22 cellular contexts compared by ENCODE assay signal in the genomic region with DNA sequence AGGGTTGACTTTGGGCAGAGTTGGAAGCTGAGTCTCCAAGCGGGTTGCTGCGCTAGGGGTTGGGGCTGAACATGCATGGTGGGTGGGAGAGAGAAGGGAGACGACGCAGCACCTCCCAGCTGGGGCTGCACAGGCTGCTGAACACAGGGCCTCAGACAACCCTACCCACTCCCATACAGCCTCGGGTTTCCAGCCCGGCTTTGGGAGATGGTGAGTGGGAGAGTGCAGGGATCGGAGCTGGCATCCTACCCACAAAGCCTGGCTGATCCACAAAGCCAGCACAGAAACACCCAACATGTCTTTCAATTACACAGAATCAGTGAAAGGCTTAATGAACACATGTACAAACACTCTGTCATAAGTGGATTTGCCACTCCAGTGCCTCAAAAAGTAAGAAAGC.
A peak's percentile ranks its signal among the peaks of the same experiment; 100 is the strongest.
DNase-seq lines count a peak whose midpoint lies in the region; ATAC-seq, FAIRE-seq and TF ChIP-seq lines count a peak whose summit lies in the region.
"Had no signal": no experiment of that assay in that cellular context is flagged by ENCODE, and none has a peak within 500 bp of the region (broad histone marks: within the 10 kb centered on the region; RNA-seq: fewer than 3 reads in every experiment).

No MANE protein-coding gene starts in this region.

- no peak for TF ChIP-seq POLR2A in H1 (IDR thresholded peaks at IDR 0.05; ENCODE audit: control extremely low read depth in 1 of 2, low read depth in 2 of 2, low read length in 2 of 2)
- TF ChIP-seq POLR2A in HepG2 (IDR thresholded peaks at IDR 0.05; ENCODE audit: insufficient read depth in 1 of 2, low read depth in 2 of 2, low read length in 2 of 2): no peak

- H3K56ac ChIP-seq in H1 (replicated peaks; ENCODE audit: insufficient read length, low read depth, low read length): no peak overlapping the region

- no peak for TF ChIP-seq EP300 in H1 (IDR thresholded peaks at IDR 0.05; ENCODE audit: borderline replicate concordance in 1 of 2, low read depth in 2 of 2, low read length in 2 of 2)
- no peak for TF ChIP-seq EP300 in HepG2 (IDR thresholded peaks at IDR 0.05; ENCODE audit: low read depth in 2 of 2, low read length in 2 of 2)
- no peak for TF ChIP-seq EP300 in HepG2 (CRISPR knock-in tag; IDR thresholded peaks at IDR 0.05; ENCODE audit: borderline replicate concordance)

- peaks cover 2% of the 10 kb centered on the region; the same call in 1 of the 2 replicates for H3K23me2 ChIP-seq in H1 (ENCODE audit: low read depth, low read length)

- H4K91ac ChIP-seq in H1 (replicated peaks; ENCODE audit: insufficient read length, low read length): no peak overlapping the region

- POLR2A ChIA-PET in H1 (lab: Charles Lee; ENCODE audit: partially characterized antibody) (no interaction called here), HepG2 (lab: Yijun Ruan, JAX) (no interaction called here)

- H3K4me3 ChIP-seq in H1 (ENCODE audit: extremely low read depth in 1 of 4, insufficient read depth in 2 of 4, low read depth in 3 of 4, low read length in 4 of 4) (no peak overlapping the region), upper lobe of right lung (no peak overlapping the region), HepG2 (replicated peaks in 1 of 3; ENCODE audit: insufficient read depth in 1 of 3, low read depth in 2 of 3, low read length in 3 of 3) (no peak overlapping the region)
- H3K4me3 ChIP-seq: GM23248 had no signal

- ATAC-seq in upper lobe of right lung (peak; percentile 34), HepG2 (no peak)

- H4K5ac ChIP-seq in H1 (ENCODE audit: insufficient read length, low read depth, low read length): no peak overlapping the region

- H4K8ac ChIP-seq in H1 (ENCODE audit: extremely low read depth, insufficient read depth, low read length): no peak overlapping the region

- no peak overlapping the region for H3K23ac ChIP-seq in H1 (ENCODE audit: insufficient read length)

- intact Hi-C loops in upper lobe of right lung (cut with DNase I): no loop called here
- intact Hi-C loops in HepG2 (cut with micrococcal nuclease; ENCODE audit: unreplicated experiment): no loop called here

- H3K79me2 ChIP-seq in H1 (ENCODE audit: control insufficient read depth in 1 of 2, insufficient read depth in 2 of 2, low read length in 2 of 2): no peaks in the 10 kb centered on the region
- no peaks in the 10 kb centered on the region for H3K79me2 ChIP-seq in HepG2 (ENCODE audit: insufficient read depth, low read length)

- H3K4ac ChIP-seq in H1 (replicated peaks; ENCODE audit: insufficient read length, low read depth, low read length): no peak overlapping the region

- H3K4me1 ChIP-seq in H1 (replicated peaks in 1 of 4; ENCODE audit: control insufficient read depth in 3 of 4, insufficient read depth in 4 of 4, low read length in 3 of 4) (peaks cover 0 to 10% (median 4%) of the 10 kb centered on the region in 4 experiments; a peak in 5 of 7 replicates), upper lobe of right lung (no peaks in the 10 kb centered on the region), HepG2 (ENCODE audit: insufficient read depth, low read length) (no peaks in the 10 kb centered on the region)
- H3K4me1 ChIP-seq: BE2C, Caco-2 had no signal

- no peak overlapping the region for H2BK120ac ChIP-seq in H1 (replicated peaks; ENCODE audit: low read depth, low read length)

- H2BK5ac ChIP-seq in H1 (ENCODE audit: low read depth, low read length): no peak overlapping the region

- no peaks in the 10 kb centered on the region for H3K79me1 ChIP-seq in H1 (ENCODE audit: low read depth, low read length)

- H2AK5ac ChIP-seq in H1 (ENCODE audit: low read depth, low read length): no peak overlapping the region

- H3K36me3 ChIP-seq in H1 (ENCODE audit: control insufficient read depth in 2 of 4, insufficient read depth in 4 of 4, low read length in 3 of 4) (no peaks in the 10 kb centered on the region), upper lobe of right lung (no peaks in the 10 kb centered on the region), HepG2 (replicated peaks in 1 of 2; ENCODE audit: control insufficient read depth in 1 of 2, insufficient read depth in 2 of 2, low read length in 2 of 2) (no peaks in the 10 kb centered on the region)

- H3K14ac ChIP-seq in H1 (ENCODE audit: insufficient read length): no peak overlapping the region

- CTCF ChIA-PET in H1 (lab: Charles Lee; ENCODE audit: partially characterized antibody): interaction anchor here (1.2 to 2.1 kb wide), 5 partner anchors 10 to 201 kb away, joined by 3 to 5 read pairs (median 5); no protein-coding TSS in a partner anchor
- CTCF ChIA-PET in HepG2 (lab: Yijun Ruan, JAX; ENCODE audit: low intra/inter-chr PET ratio, low total read pairs): no interaction called here

- H3K27me3 ChIP-seq in H1 (replicated peaks in 1 of 4; ENCODE audit: control insufficient read depth in 3 of 4, extremely low read depth in 1 of 4, insufficient read depth in 3 of 4, low read length in 3 of 4) (no peaks in the 10 kb centered on the region), upper lobe of right lung (no peaks in the 10 kb centered on the region), HepG2 (ENCODE audit: control insufficient read depth in 1 of 2, insufficient read depth in 2 of 2, low read length in 2 of 2) (peaks cover 2 to 44% of the 10 kb centered on the region in 2 experiments)
- H3K27me3 ChIP-seq: BE2C had no signal

- H3K4me2 ChIP-seq in H1 (ENCODE audit: insufficient read depth in 1 of 2, low read depth in 2 of 2, low read length in 2 of 2) (no peak overlapping the region), HepG2 (ENCODE audit: low read depth, low read length) (no peak overlapping the region)

- H3K9ac ChIP-seq in H1 (replicated peaks in 1 of 4; ENCODE audit: extremely low read depth in 1 of 4, low read depth in 3 of 4, low read length in 3 of 4) (no peak overlapping the region), HepG2 (ENCODE audit: insufficient read depth, low read depth, low read length) (no peak overlapping the region)
- H3K9ac ChIP-seq: GM23248 had no signal

- whole genome bisulfite sequencing in H1 (ENCODE audit: extremely low coverage in 1 of 2, insufficient coverage in 1 of 2, insufficient read length in 1 of 2, insufficient replicate concordance in 2 of 2, low coverage in 1 of 2, low lambda C conversion rate in 2 of 2, missing lambda C conversion rate in 1 of 2), 2 experiments: 91% methylated on average over 5 of the region's 7 CpGs; no CpG with 5 or more reads in 1 of the 2 experiments
- 11% methylated on average over 6 of the region's 7 CpGs for WGBS in HepG2 (ENCODE audit: low lambda C conversion rate)

- H3K27ac ChIP-seq in angular gyrus (ENCODE audit: low read depth, low read length) (peak overlapping the region; percentile 29), H1 (ENCODE audit: low read depth, low read length) (no peak overlapping the region), upper lobe of right lung (no peak overlapping the region), HepG2 (ENCODE audit: extremely low read length, insufficient read depth, low read length) (no peak overlapping the region)
- H3K27ac ChIP-seq: GM23248 had no signal

- TF ChIP-seq RAD21 in H1 (IDR thresholded peaks at IDR 0.05 in 1 of 2, conservative IDR thresholded peaks at IDR 0.05 in 1 of 2; ENCODE audit: low read depth in 2 of 2, low read length in 2 of 2) (no peak), HepG2 (CRISPR knock-in tag; IDR thresholded peaks at IDR 0.05) (no peak)

- FAIRE-seq in H1 (lab: Jason Lieb, UNC) (no peak), HepG2 (lab: Jason Lieb, UNC) (no peak)
- FAIRE-seq: D721Med, GM12892, GM18507, H54 had no signal

- H4K20me1 ChIP-seq in H1 (replicated peaks in 1 of 2; ENCODE audit: control insufficient read depth in 1 of 2, insufficient read depth in 2 of 2, low read length in 2 of 2): no peaks in the 10 kb centered on the region
- no peaks in the 10 kb centered on the region for H4K20me1 ChIP-seq in HepG2 (ENCODE audit: insufficient read depth, low read length)

- H2BK12ac ChIP-seq in H1 (ENCODE audit: low read depth, low read length): 0 out of 2 replicates have a peak overlapping the region, but pooled peaks have one; percentile 0

- no peak overlapping the region for H3K18ac ChIP-seq in H1 (ENCODE audit: extremely low read depth, low read length)

- BruUV-seq in HepG2 (replicated peaks; lab: Mats Ljungman, UMichigan): no TSS peak

- in situ Hi-C loops in HepG2 (cut with HindIII; ENCODE audit: extremely low pct_ligation_motif_present, low pct_unique_long_range_greater_than_20kb): no loop called here
- in situ Hi-C loops in ACHN (cut with HindIII; ENCODE audit: low pct_ligation_motif_present, low pct_unique_long_range_greater_than_20kb, low sequenced_read_pairs): no loop called here

- no peak overlapping the region for H2AFZ ChIP-seq in H1 (ENCODE audit: low read length)
- no peak overlapping the region for H2AFZ ChIP-seq in HepG2 (ENCODE audit: low read length)
- H2AFZ ChIP-seq: GM23248 had no signal

- TF ChIP-seq CTCF in H1 (IDR thresholded peaks at IDR 0.05; ENCODE audit: control extremely low read depth in 1 of 3, insufficient read depth in 1 of 3, low read depth in 1 of 3, low read length in 3 of 3) (no peak), upper lobe of right lung (IDR thresholded peaks at IDR 0.05) (no peak), HepG2 (CRISPR knock-in tag; IDR thresholded peaks at IDR 0.05) (no peak)

- H2BK15ac ChIP-seq in H1 (ENCODE audit: low read length): no peak overlapping the region

- DNase-seq in Ammon's horn (ENCODE audit: low spot score) (peak; percentile 75), H1 (ENCODE audit: low read depth in 1 of 2, low spot score in 2 of 2) (no peak), upper lobe of right lung (no peak), HepG2 (ENCODE audit: low spot score) (no peak), ACHN (no peak), NCI-H526 treated with DMSO at 0.1 percent for 48 hours (lab: John Stamatoyannopoulos, UW) (no peak)
- DNase-seq: 8988T; BE2C; C1 segment of cervical spinal cord; Caco-2; CD4-positive, CD25-positive, alpha-beta regulatory T cell; CD8-positive, alpha-beta memory T cell; DMS79; GDM1; GM23248; HCEC 1CT; IMR-90 had no signal

- H2BK20ac ChIP-seq in H1 (ENCODE audit: low read length): no peak overlapping the region

- H3K9me3 ChIP-seq in H1 (ENCODE audit: insufficient read depth in 2 of 2, low read depth in 1 of 2, low read length in 1 of 2) (no peaks in the 10 kb centered on the region), upper lobe of right lung (no peaks in the 10 kb centered on the region), HepG2 (ENCODE audit: low read length) (no peaks in the 10 kb centered on the region)
- H3K9me3 ChIP-seq: BE2C, Caco-2 had no signal

TF ChIP-seq in H1, 55 proteins besides CTCF, POLR2A, EP300 and RAD21 (continues in another document):
- no peak for TF ChIP-seq TEAD4 (IDR thresholded peaks at IDR 0.05; ENCODE audit: low read depth, low read length)
- no peak for TF ChIP-seq GTF2F1 (IDR thresholded peaks at IDR 0.05; ENCODE audit: borderline replicate concordance, low read depth, low read length)
- no peak for TF ChIP-seq HDAC2 (IDR thresholded peaks at IDR 0.05; ENCODE audit: borderline replicate concordance in 1 of 2, low read depth in 2 of 2, low read length in 2 of 2)

TF ChIP-seq in HepG2, 621 proteins besides CTCF, POLR2A, EP300 and RAD21 (continues in another document):
- TF ChIP-seq ZNF251 (CRISPR knock-in tag; IDR thresholded peaks at IDR 0.05) (no peak), ZBTB38 (CRISPR knock-in tag; IDR thresholded peaks at IDR 0.05) (no peak), TRIM24 (CRISPR knock-in tag; IDR thresholded peaks at IDR 0.05) (no peak), ZNF510 (CRISPR knock-in tag; IDR thresholded peaks at IDR 0.05; ENCODE audit: low read depth) (no peak), SATB2 (CRISPR knock-in tag; IDR thresholded peaks at IDR 0.05) (no peak)
